Comparison of ENCODE assay signal across 8 cellular contexts in the genomic region with DNA sequence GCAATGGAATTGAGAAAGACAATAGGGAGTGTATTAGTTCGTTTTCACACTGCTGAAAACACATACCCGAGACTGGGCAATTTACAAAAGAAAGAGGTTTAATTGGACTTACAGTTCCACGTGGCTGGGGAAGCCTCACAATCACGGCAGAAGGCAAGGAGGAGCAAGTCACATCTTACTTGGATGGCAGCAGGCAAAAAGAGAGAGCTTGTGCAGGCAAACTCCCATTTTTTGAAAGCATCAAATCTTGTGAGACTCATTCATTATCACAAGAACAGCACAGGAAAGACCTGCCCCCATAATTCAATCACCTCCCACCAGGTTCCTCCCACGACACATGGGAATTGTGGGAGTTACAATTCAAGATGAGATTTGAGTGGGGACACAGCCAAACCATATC. TPM values are rescaled to one million over a fixed set of nuclear protein-coding genes. Genes with fewer than 3 reads are reported as not detected.
A peak's percentile ranks its signal among the peaks of the same experiment; 100 is the strongest.
DNase-seq lines count a peak whose midpoint lies in the region; ATAC-seq and TF ChIP-seq lines count a peak whose summit lies in the region.
"Not testable (repeated sequence)": the region's sequence is repeated elsewhere in the genome, so short reads cannot be mapped to it uniquely, and the experiment has no call there.

No MANE protein-coding gene starts in this region.

- H3K4me2 ChIP-seq in IMR-90 (ENCODE audit: low read depth, low read length), result not testable (repeated sequence)

- DNase-seq in IMR-90; activated T-cell treated with anti-CD3 and anti-CD28 coated beads, Interleukin-2, amount 50 U/mL, for 24 hours; breast epithelium (ENCODE audit: low spot score in 2 of 2); esophagus muscularis mucosa (ENCODE audit: extremely low spot score); natural killer cell treated with Interleukin-12 subunit alpha and Interleukin-12 subunit beta and Interleukin-15 and Interleukin-18, amount 100 ng/mL, for 72 hours (ENCODE audit: low spot score); thoracic aorta (ENCODE audit: low spot score); uterus: not testable (repeated sequence)

- H2BK120ac ChIP-seq in IMR-90 (ENCODE audit: low read depth, low read length), result peak overlapping the region; percentile 70

- peak overlapping the region; percentile 85; the same call in 1 of the 3 replicates for H2BK15ac ChIP-seq in IMR-90 (ENCODE audit: low read depth, low read length)

- not testable (repeated sequence) for TF ChIP-seq EP300 in esophagus muscularis mucosa (IDR thresholded peaks at IDR 0.05)

- CTCF ChIA-PET in IMR-90 (lab: Yijun Ruan, JAX), result interaction anchor here (1.2 to 1.4 kb wide), 2 partner anchors 60 to 208 kb away, joined by 3 to 4 read pairs; a partner anchor contains a TSS

- peak overlapping the region; percentile 53 for H4K91ac ChIP-seq in IMR-90 (ENCODE audit: insufficient read depth, low read depth, low read length)

- 0 out of 2 replicates have a peak overlapping the region, but pooled peaks have one; percentile 56 for H3K14ac ChIP-seq in IMR-90 (replicated peaks; ENCODE audit: low read depth, low read length)

- H4K20me1 ChIP-seq in IMR-90 (ENCODE audit: insufficient read depth, low read length), result not testable (repeated sequence)

- not testable (repeated sequence) for H3K9me1 ChIP-seq in IMR-90 (ENCODE audit: insufficient read depth, low read length)

- not testable (repeated sequence) for H2AFZ ChIP-seq in ACC112 (ENCODE audit: low read length, unreplicated experiment); IMR-90 (replicated peaks; ENCODE audit: low read length, poor library complexity)

- not testable (repeated sequence) for H3K4me1 Mint-ChIP-seq in activated T-cell treated with anti-CD3 and anti-CD28 coated beads, Interleukin-2, amount 50 U/mL, for 24 hours (ENCODE audit: low read depth)
- peaks cover 24 to 29% of the 10 kb centered on the region in 2 donors for H3K4me1 Mint-ChIP-seq in natural killer cell treated with Interleukin-12 subunit alpha and Interleukin-12 subunit beta and Interleukin-15 and Interleukin-18, amount 100 ng/mL, for 72 hours (ENCODE audit: low read depth in 2 of 2)

- not testable (repeated sequence) for BruUV-seq in IMR-90 (replicated peaks; lab: Mats Ljungman, UMichigan)

- peaks cover 1 to 29% of the 10 kb centered on the region in 2 experiments; a peak in 3 of 4 replicates for H3K79me1 ChIP-seq in IMR-90 (ENCODE audit: low read depth in 1 of 2, low read length in 2 of 2)

- H2AK9ac ChIP-seq in IMR-90 (replicated peaks; ENCODE audit: low read depth, low read length, poor library complexity), result not testable (repeated sequence)

- peak overlapping the region; percentile 69 for H2AK5ac ChIP-seq in IMR-90 (ENCODE audit: low read depth, low read length)

- H3K18ac ChIP-seq in IMR-90 (ENCODE audit: low read depth, low read length), result not testable (repeated sequence)

- in situ Hi-C loops in IMR-90 (cut with MboI; ENCODE audit: low sequenced_read_pairs), result not testable (repeated sequence)

- H2BK20ac ChIP-seq in IMR-90 (ENCODE audit: low read depth, low read length), result peak overlapping the region; percentile 72; the same call in 1 of the 2 replicates

- not testable (repeated sequence) for TF ChIP-seq CTCF in IMR-90 (conservative IDR thresholded peaks at IDR 0.05; ENCODE audit: low read depth, low read length); breast epithelium (IDR thresholded peaks at IDR 0.05); esophagus muscularis mucosa (IDR thresholded peaks at IDR 0.05); thoracic aorta (IDR thresholded peaks at IDR 0.05); uterus (IDR thresholded peaks at IDR 0.05)

- not testable (repeated sequence) for H3K9me3 Mint-ChIP-seq in activated T-cell treated with anti-CD3 and anti-CD28 coated beads, Interleukin-2, amount 50 U/mL, for 24 hours; natural killer cell treated with Interleukin-12 subunit alpha and Interleukin-12 subunit beta and Interleukin-15 and Interleukin-18, amount 100 ng/mL, for 72 hours

- no CpG with 5 or more reads among the region's 5 CpGs for WGBS in IMR-90 (ENCODE audit: extremely low coverage in 2 of 2, insufficient read length in 1 of 2), 2 experiments
- WGBS in esophagus muscularis mucosa, result 86% methylated on average over 5 of the region's 5 CpGs

- H3K9ac ChIP-seq in IMR-90 (ENCODE audit: low read depth, low read length), result not testable (repeated sequence)

- not testable (repeated sequence) for H3K27me3 ChIP-seq in ACC112 (ENCODE audit: insufficient read depth, low read length); IMR-90 (ENCODE audit: control insufficient read depth, insufficient read depth, low read length); breast epithelium; esophagus muscularis mucosa; thoracic aorta (replicated peaks; ENCODE audit: insufficient read depth); uterus

- not testable (repeated sequence) for H3K4me3 Mint-ChIP-seq in activated T-cell treated with anti-CD3 and anti-CD28 coated beads, Interleukin-2, amount 50 U/mL, for 24 hours; natural killer cell treated with Interleukin-12 subunit alpha and Interleukin-12 subunit beta and Interleukin-15 and Interleukin-18, amount 100 ng/mL, for 72 hours

- H3K27ac Mint-ChIP-seq in activated T-cell treated with anti-CD3 and anti-CD28 coated beads, Interleukin-2, amount 50 U/mL, for 24 hours, result peak overlapping the region; percentile 30
- peak overlapping the region; percentile 53 to 85 for H3K27ac Mint-ChIP-seq in natural killer cell treated with Interleukin-12 subunit alpha and Interleukin-12 subunit beta and Interleukin-15 and Interleukin-18, amount 100 ng/mL, for 72 hours

- peaks cover 21% of the 10 kb centered on the region for H3K4me1 ChIP-seq in ACC112 (ENCODE audit: control insufficient read depth, insufficient read depth, low read length, unreplicated experiment)
- peaks cover 11% of the 10 kb centered on the region for H3K4me1 ChIP-seq in IMR-90 (ENCODE audit: control insufficient read depth, insufficient read depth, low read length)
- H3K4me1 ChIP-seq in breast epithelium, uterus: not testable (repeated sequence)
- H3K4me1 ChIP-seq in esophagus muscularis mucosa, result peaks cover 19 to 28% (median 22%) of the 10 kb centered on the region in 4 donors
- H3K4me1 ChIP-seq in thoracic aorta (ENCODE audit: control insufficient read depth in 1 of 2, low read depth in 2 of 2), result peaks cover 19 to 54% of the 10 kb centered on the region in 2 donors

- peak overlapping the region; percentile 88; the same call in 1 of the 2 replicates for H3K27ac ChIP-seq in ACC112 (ENCODE audit: low read depth, low read length)
- not testable (repeated sequence) for H3K27ac ChIP-seq in IMR-90 (ENCODE audit: insufficient read depth, low read length)
- peak overlapping the region; percentile 3 to 58 for H3K27ac ChIP-seq in breast epithelium
- peak overlapping the region in 3 of 4 donors; percentile 1 to 71 (median 67) for H3K27ac ChIP-seq in esophagus muscularis mucosa (replicated peaks in 1 of 4)
- H3K27ac ChIP-seq in thoracic aorta, result peak overlapping the region; percentile 86 to 95
- H3K27ac ChIP-seq in uterus, result peak overlapping the region; percentile 75 to 80

- not testable (repeated sequence) for H3K9me3 ChIP-seq in IMR-90 (ENCODE audit: control insufficient read depth, insufficient read depth, low read length); breast epithelium; esophagus muscularis mucosa; thoracic aorta; uterus

- not testable (repeated sequence) for H4K5ac ChIP-seq in IMR-90 (ENCODE audit: low read depth, low read length)

- not testable (repeated sequence) for H3K36me3 ChIP-seq in ACC112 (ENCODE audit: insufficient read depth, low read length); breast epithelium; uterus
- peaks cover 12% of the 10 kb centered on the region for H3K36me3 ChIP-seq in IMR-90 (ENCODE audit: control insufficient read depth, insufficient read depth, low read length)
- peaks cover 8 to 45% (median 22%) of the 10 kb centered on the region in 4 donors for H3K36me3 ChIP-seq in esophagus muscularis mucosa
- H3K36me3 ChIP-seq in thoracic aorta, result peaks cover 23% of the 10 kb centered on the region

- peak overlapping the region; percentile 68; the same call in 1 of the 2 replicates for H3K4ac ChIP-seq in IMR-90 (ENCODE audit: low read depth, low read length)

- TF ChIP-seq POLR2A in IMR-90 (IDR thresholded peaks at IDR 0.05; ENCODE audit: low read depth, low read length); breast epithelium (IDR thresholded peaks at IDR 0.05); esophagus muscularis mucosa (IDR thresholded peaks at IDR 0.05; ENCODE audit: low read depth); uterus (IDR thresholded peaks at IDR 0.05): not testable (repeated sequence)

- H2BK5ac ChIP-seq in IMR-90 (ENCODE audit: low read depth, low read length, poor library complexity, severe bottlenecking), result peak overlapping the region; percentile 27

- dilution Hi-C loops in IMR-90 (cut with HindIII; ENCODE audit: low sequenced_read_pairs, unreplicated experiment), result not testable (repeated sequence)

- not testable (repeated sequence) for H3K79me2 ChIP-seq in ACC112 (ENCODE audit: control insufficient read depth, insufficient read depth, low read length, unreplicated experiment)

- POLR2A ChIA-PET in IMR-90 (lab: Charles Lee; ENCODE audit: unreplicated experiment), result not testable (repeated sequence)

- H4K8ac ChIP-seq in IMR-90 (ENCODE audit: low read depth in 2 of 2, low read length in 2 of 2), result peak overlapping the region in 1 of 2 experiments; percentile 31; a peak in 1 of 4 replicates

- intact Hi-C loops in IMR-90 (cut with micrococcal nuclease); breast epithelium (cut with DNase I; ENCODE audit: low total_unique reads); esophagus muscularis mucosa (cut with DNase I); uterus (cut with DNase I; ENCODE audit: low total_unique reads): not testable (repeated sequence)

- not testable (repeated sequence) for H3K23ac ChIP-seq in IMR-90 (ENCODE audit: low read depth, low read length)

- peaks cover 66% of the 10 kb centered on the region for H3K36me3 Mint-ChIP-seq in activated T-cell treated with anti-CD3 and anti-CD28 coated beads, Interleukin-2, amount 50 U/mL, for 24 hours (ENCODE audit: low read depth)
- H3K36me3 Mint-ChIP-seq in natural killer cell treated with Interleukin-12 subunit alpha and Interleukin-12 subunit beta and Interleukin-15 and Interleukin-18, amount 100 ng/mL, for 72 hours, result peaks cover 34% of the 10 kb centered on the region

- not testable (repeated sequence) for TF ChIP-seq RAD21 in IMR-90 (IDR thresholded peaks at IDR 0.05; ENCODE audit: low read length)

- not testable (repeated sequence) for H3K56ac ChIP-seq in IMR-90 (ENCODE audit: extremely low read depth, insufficient read depth, low read length)

- not testable (repeated sequence) for H3K27me3 Mint-ChIP-seq in activated T-cell treated with anti-CD3 and anti-CD28 coated beads, Interleukin-2, amount 50 U/mL, for 24 hours; natural killer cell treated with Interleukin-12 subunit alpha and Interleukin-12 subunit beta and Interleukin-15 and Interleukin-18, amount 100 ng/mL, for 72 hours

- ATAC-seq in IMR-90 (ENCODE audit: low read depth); natural killer cell treated with Interleukin-12 subunit alpha and Interleukin-12 subunit beta and Interleukin-15 and Interleukin-18, amount 100 ng/mL, for 72 hours; thoracic aorta (ENCODE audit: insufficient number of reproducible peaks, low FRiP score, low read depth): not testable (repeated sequence)

- not testable (repeated sequence) for H3K4me3 ChIP-seq in ACC112 (ENCODE audit: low read depth, low read length); IMR-90 (ENCODE audit: insufficient read depth, low read depth, low read length); breast epithelium; esophagus muscularis mucosa; thoracic aorta; uterus

RNA-seq across cellular contexts. Expression of a gene that starts 34.1 kb away (rescaled TPM):
- total RNA-seq in IMR-90 (2012; rRNA removed) (0.28 and 0.36 TPM in 2 replicates), breast epithelium (10 to 100 TPM; 14.2 to 42.4 (median 16.4) TPM), esophagus muscularis mucosa (1 to 10 TPM; 1.7 to 2.9 (median 2.0) TPM), thoracic aorta (1 to 10 TPM; 5.1 to 6.9 TPM), uterus (1 to 10 TPM in 2 of 4 donors, under 1 TPM in 2; 0.29 to 6.8 (median 1.1) TPM)
- 0.19 TPM in 2 replicates for polyA plus RNA-seq in IMR-90 (2012; rRNA removed)
- 0.18 and 0.22 TPM in 2 replicates for polyA plus RNA-seq in IMR-90 (2012; cell fraction: cytosol; rRNA removed)
- 0.24 and 0.40 TPM in 2 replicates for polyA plus RNA-seq in IMR-90 (2012; cell fraction: nucleus; rRNA removed; ENCODE audit: low replicate concordance)
- total RNA-seq in natural killer cell treated with Interleukin-12 subunit alpha and Interleukin-12 subunit beta and Interleukin-15 and Interleukin-18, amount 100 ng/mL, for 72 hours, result under 1 TPM; 0.73 to 0.83 TPM
